Comparison of ENCODE assay signal across 12 cellular contexts in genomic region chr19:2787115-2787514, GRCh38. TPM values are rescaled to one million over a fixed set of nuclear protein-coding genes. Genes with fewer than 3 reads are reported as not detected.
DNase-seq lines count a peak whose midpoint lies in the region; ATAC-seq and TF ChIP-seq lines count a peak whose summit lies in the region.
"Had no signal": no experiment of that assay in that cellular context is flagged by ENCODE, and none has a peak within 500 bp of the region (broad histone marks: within the 10 kb centered on the region; RNA-seq: fewer than 3 reads in every experiment).

No MANE protein-coding gene starts in this region.

- H3K4me2 ChIP-seq in HCT116 (ENCODE audit: low read length), result peak overlapping the region; percentile 1; the same call in 1 of the 2 replicates

- no peak overlapping the region for H3K9ac ChIP-seq in HCT116 (ENCODE audit: low read length)

- TF ChIP-seq RAD21 in HCT116 (IDR thresholded peaks at IDR 0.05; ENCODE audit: low read depth), result no peak

- H3K27me3 Mint-ChIP-seq in CD8-positive, alpha-beta memory T cell, result no peaks in the 10 kb centered on the region
- H3K27me3 Mint-ChIP-seq in activated T-helper 1 cell treated with anti-CD3 and anti-CD28 coated beads, Interleukin-12 subunit alpha, Interleukin-12 subunit beta, Interleukin-2, Interleukin-4 antibody, amounts not matched to agents 30 ng/mL and 10 ng/mL and 1 ng/mL, durations not matched to agents 14 hours and 24 hours and 36 hours (ENCODE audit: insufficient read depth), result no peaks in the 10 kb centered on the region
- H3K27me3 Mint-ChIP-seq in natural killer cell (ENCODE audit: low read depth in 2 of 2), result no peaks in the 10 kb centered on the region

- no peaks in the 10 kb centered on the region for H3K36me3 ChIP-seq in CD8-positive, alpha-beta memory T cell (ENCODE audit: insufficient read depth, low read length)
- H3K36me3 ChIP-seq in HCT116 (ENCODE audit: control insufficient read depth in 1 of 2, insufficient read depth in 2 of 2, low read length in 2 of 2), result peaks cover 10 to 13% of the 10 kb centered on the region in 2 experiments; a peak in 3 of 4 replicates

- no peaks in the 10 kb centered on the region for H3K9me3 Mint-ChIP-seq in CD8-positive, alpha-beta memory T cell
- no peaks in the 10 kb centered on the region for H3K9me3 Mint-ChIP-seq in activated T-helper 1 cell treated with anti-CD3 and anti-CD28 coated beads, Interleukin-12 subunit alpha, Interleukin-12 subunit beta, Interleukin-2, Interleukin-4 antibody, amounts not matched to agents 30 ng/mL and 10 ng/mL and 1 ng/mL, durations not matched to agents 14 hours and 24 hours and 36 hours
- no peaks in the 10 kb centered on the region for H3K9me3 Mint-ChIP-seq in natural killer cell

- POLR2A ChIA-PET in CD8-positive, alpha-beta memory T cell (lab: Charles Lee), result no interaction called here
- POLR2A ChIA-PET in HCT116 (lab: Charles Lee), result no interaction called here

- TF ChIP-seq CTCF in HCT116 (IDR thresholded peaks at IDR 0.05 in 2 of 3, conservative IDR thresholded peaks at IDR 0.05 in 1 of 3; ENCODE audit: borderline replicate concordance in 1 of 3, insufficient read depth in 1 of 3, low read depth in 2 of 3, low read length in 2 of 3) (no peak), natural killer cell (IDR thresholded peaks at IDR 0.05) (no peak)

- peak overlapping the region; percentile 18 to 82 (median 61) for H3K4me3 Mint-ChIP-seq in CD8-positive, alpha-beta memory T cell
- H3K4me3 Mint-ChIP-seq in activated T-helper 1 cell treated with anti-CD3 and anti-CD28 coated beads, Interleukin-12 subunit alpha, Interleukin-12 subunit beta, Interleukin-2, Interleukin-4 antibody, amounts not matched to agents 30 ng/mL and 10 ng/mL and 1 ng/mL, durations not matched to agents 14 hours and 24 hours and 36 hours, result peak overlapping the region; percentile 98
- peak overlapping the region; percentile 58 for H3K4me3 Mint-ChIP-seq in natural killer cell

- peaks cover 76% of the 10 kb centered on the region for H3K79me2 ChIP-seq in HCT116 (ENCODE audit: insufficient read depth, low read length)

- no peak for TF ChIP-seq POLR2A in HCT116 (IDR thresholded peaks at IDR 0.05; ENCODE audit: borderline replicate concordance, extremely low read depth, insufficient read depth, insufficient read length)

- no peak overlapping the region for H3K27ac ChIP-seq in CD8-positive, alpha-beta memory T cell (ENCODE audit: low read depth, low read length)
- H3K27ac ChIP-seq in HCT116 (ENCODE audit: low read depth, low read length), result 0 out of 2 replicates have a peak overlapping the region, but pooled peaks have one; percentile 1

- CTCF ChIA-PET in CD8-positive, alpha-beta memory T cell (lab: Charles Lee), result no interaction called here
- CTCF ChIA-PET in HCT116 (lab: Charles Lee), result no interaction called here

- no peak for ATAC-seq in HCT116
- ATAC-seq in natural killer cell, result no peak
- ATAC-seq in GM21423 (IDR thresholded peaks at IDR 0.05; ENCODE audit: unreplicated experiment), result no peak
- ATAC-seq in HG03095 (IDR thresholded peaks at IDR 0.05; ENCODE audit: unreplicated experiment), result no peak
- ATAC-seq: sciatic nerve had no signal

- H3K27me3 ChIP-seq in CD8-positive, alpha-beta memory T cell (ENCODE audit: insufficient read depth, low read length, poor library complexity, severe bottlenecking), result no peaks in the 10 kb centered on the region
- no peaks in the 10 kb centered on the region for H3K27me3 ChIP-seq in HCT116 (ENCODE audit: insufficient read depth, low read length)

- H3K36me3 Mint-ChIP-seq in CD8-positive, alpha-beta memory T cell, result peaks cover 0 to 11% (median 0%) of the 10 kb centered on the region in 3 donors
- peaks cover 13% of the 10 kb centered on the region for H3K36me3 Mint-ChIP-seq in activated T-helper 1 cell treated with anti-CD3 and anti-CD28 coated beads, Interleukin-12 subunit alpha, Interleukin-12 subunit beta, Interleukin-2, Interleukin-4 antibody, amounts not matched to agents 30 ng/mL and 10 ng/mL and 1 ng/mL, durations not matched to agents 14 hours and 24 hours and 36 hours (ENCODE audit: low read depth)
- no peaks in the 10 kb centered on the region for H3K36me3 Mint-ChIP-seq in natural killer cell

- peaks cover 31% of the 10 kb centered on the region for H3K4me1 ChIP-seq in CD8-positive, alpha-beta memory T cell (ENCODE audit: insufficient read depth, low read length)
- H3K4me1 ChIP-seq in HCT116 (ENCODE audit: control insufficient read depth in 1 of 2, insufficient read depth in 2 of 2, low read length in 2 of 2), result peaks cover 20 to 31% of the 10 kb centered on the region in 2 experiments

- no TSS peak for BruUV-seq in HCT116 (replicated peaks; lab: Mats Ljungman, UMichigan)

- intact Hi-C loops in HCT116 (cut with micrococcal nuclease), result no loop called here
- intact Hi-C loops in activated T-helper 1 cell treated with anti-CD3 and anti-CD28 coated beads, Interleukin-12 subunit alpha, Interleukin-12 subunit beta, Interleukin-2, Interleukin-4 antibody, amounts not matched to agents 30 ng/mL and 10 ng/mL and 1 ng/mL, durations not matched to agents 14 hours and 24 hours and 36 hours (cut with micrococcal nuclease), result loop anchor here (10.0 kb wide), 3 partner anchors 312 to 632 kb away; partner anchors contain the start of genes AP3D1, GADD45B and NCLN
- intact Hi-C loops in natural killer cell (cut with micrococcal nuclease), result no loop called here

- DNase-seq in CD8-positive, alpha-beta memory T cell, result no peak
- DNase-seq in HCT116 (ENCODE audit: low read depth, low spot score) (no peak), natural killer cell (no peak), cerebellar nuclear complex (lab: John Stamatoyannopoulos, UW) (no peak)
- no peak for DNase-seq in activated T-helper 1 cell treated with anti-CD3 and anti-CD28 coated beads, Interleukin-12 subunit alpha, Interleukin-12 subunit beta, Interleukin-2, Interleukin-4 antibody, amounts not matched to agents 30 ng/mL and 10 ng/mL and 1 ng/mL, durations not matched to agents 14 hours and 24 hours and 36 hours (ENCODE audit: low spot score)
- DNase-seq: activated CD4-positive, alpha-beta T cell treated with anti-CD3 and anti-CD28 coated beads for 1 hour; COR-L47; dermis blood vessel endothelial cell; NCI-H2081 had no signal

- H3K27ac Mint-ChIP-seq in CD8-positive, alpha-beta memory T cell, result peak overlapping the region in 1 of 8 donors; percentile 45
- H3K27ac Mint-ChIP-seq in activated T-helper 1 cell treated with anti-CD3 and anti-CD28 coated beads, Interleukin-12 subunit alpha, Interleukin-12 subunit beta, Interleukin-2, Interleukin-4 antibody, amounts not matched to agents 30 ng/mL and 10 ng/mL and 1 ng/mL, durations not matched to agents 14 hours and 24 hours and 36 hours, result no peak overlapping the region
- no peak overlapping the region for H3K27ac Mint-ChIP-seq in natural killer cell

- RAD21 ChIA-PET in HCT116 (lab: Charles Lee; ENCODE audit: low non-redundant PET in 1 of 2, low total read pairs in 2 of 2, uncharacterized antibody in 2 of 2, unreplicated experiment in 2 of 2), result no interaction called here

- H3K9me3 ChIP-seq in CD8-positive, alpha-beta memory T cell (ENCODE audit: low read length), result no peaks in the 10 kb centered on the region
- no peaks in the 10 kb centered on the region for H3K9me3 ChIP-seq in HCT116 (ENCODE audit: control insufficient read depth in 1 of 2, insufficient read depth in 1 of 2, low read depth in 1 of 2, low read length in 2 of 2)

- no peaks in the 10 kb centered on the region for H4K20me1 ChIP-seq in HCT116 (ENCODE audit: insufficient read depth)

- H3K9me2 ChIP-seq in HCT116 (ENCODE audit: insufficient read depth), result no peaks in the 10 kb centered on the region

- peaks cover 27 to 47% (median 43%) of the 10 kb centered on the region in 3 donors for H3K4me1 Mint-ChIP-seq in CD8-positive, alpha-beta memory T cell
- H3K4me1 Mint-ChIP-seq in activated T-helper 1 cell treated with anti-CD3 and anti-CD28 coated beads, Interleukin-12 subunit alpha, Interleukin-12 subunit beta, Interleukin-2, Interleukin-4 antibody, amounts not matched to agents 30 ng/mL and 10 ng/mL and 1 ng/mL, durations not matched to agents 14 hours and 24 hours and 36 hours (ENCODE audit: low read depth), result peaks cover 49% of the 10 kb centered on the region
- peaks cover 16 to 23% of the 10 kb centered on the region in 2 donors for H3K4me1 Mint-ChIP-seq in natural killer cell

- H3K4me3 ChIP-seq in CD8-positive, alpha-beta memory T cell (ENCODE audit: low read length), result no peak overlapping the region
- no peak overlapping the region for H3K4me3 ChIP-seq in HCT116 (replicated peaks in 1 of 2; ENCODE audit: low read depth in 1 of 2, low read length in 2 of 2)

- H2AFZ ChIP-seq in HCT116 (ENCODE audit: low read depth, low read length, poor library complexity, severe bottlenecking), result no peak overlapping the region

RNA-seq across cellular contexts. Expression of gene THOP1, which starts 1.8 kb away (rescaled TPM):
- total RNA-seq in CD8-positive, alpha-beta memory T cell, result 100 to 1,000 TPM; 169 to 178 TPM
- 40.2 TPM for polyA plus RNA-seq in CD8-positive, alpha-beta memory T cell
- total RNA-seq in HCT116 (2021; ENCODE audit: unreplicated experiment) (201 TPM), natural killer cell (10 to 100 TPM; 31.6 to 44.0 (median 33.4) TPM)
- 208 and 220 TPM in 2 replicates for polyA plus RNA-seq in HCT116 (2012)
- total RNA-seq in activated T-helper 1 cell treated with anti-CD3 and anti-CD28 coated beads, Interleukin-12 subunit alpha, Interleukin-12 subunit beta, Interleukin-2, Interleukin-4 antibody, amounts not matched to agents 30 ng/mL and 10 ng/mL and 1 ng/mL, durations not matched to agents 14 hours and 24 hours and 36 hours, result 190 and 195 TPM in 2 replicates

RNA-seq across cellular contexts. Expression of gene SGTA, which starts 4.0 kb away (rescaled TPM):
- 10 to 100 TPM; 87.8 to 93.9 TPM for total RNA-seq in CD8-positive, alpha-beta memory T cell
- polyA plus RNA-seq in CD8-positive, alpha-beta memory T cell, result 39.7 TPM
- total RNA-seq in HCT116 (2021; ENCODE audit: unreplicated experiment), result 109 TPM
- 87.8 and 92.7 TPM in 2 replicates for polyA plus RNA-seq in HCT116 (2012)
- total RNA-seq in activated T-helper 1 cell treated with anti-CD3 and anti-CD28 coated beads, Interleukin-12 subunit alpha, Interleukin-12 subunit beta, Interleukin-2, Interleukin-4 antibody, amounts not matched to agents 30 ng/mL and 10 ng/mL and 1 ng/mL, durations not matched to agents 14 hours and 24 hours and 36 hours, result 73.4 and 77.8 TPM in 2 replicates
- total RNA-seq in natural killer cell, result 10 to 100 TPM; 35.2 to 38.1 (median 36.2) TPM

RNA-seq across cellular contexts. Expression of gene ZNF554, which starts 32.6 kb away (rescaled TPM):
- total RNA-seq in CD8-positive, alpha-beta memory T cell, result 1 to 10 TPM; 2.1 to 2.3 TPM
- polyA plus RNA-seq in CD8-positive, alpha-beta memory T cell, result 5.7 TPM
- 4.0 TPM for total RNA-seq in HCT116 (2021; ENCODE audit: unreplicated experiment)
- 1.8 and 2.4 TPM in 2 replicates for polyA plus RNA-seq in HCT116 (2012)
- 1.8 and 1.9 TPM in 2 replicates for total RNA-seq in activated T-helper 1 cell treated with anti-CD3 and anti-CD28 coated beads, Interleukin-12 subunit alpha, Interleukin-12 subunit beta, Interleukin-2, Interleukin-4 antibody, amounts not matched to agents 30 ng/mL and 10 ng/mL and 1 ng/mL, durations not matched to agents 14 hours and 24 hours and 36 hours
- total RNA-seq in natural killer cell, result 1 to 10 TPM; 3.4 to 5.6 (median 3.7) TPM

RNA-seq across cellular contexts. Expression of gene SLC39A3, which starts 47.3 kb away (rescaled TPM):
- 10 to 100 TPM; 44.1 to 51.3 TPM for total RNA-seq in CD8-positive, alpha-beta memory T cell
- polyA plus RNA-seq in CD8-positive, alpha-beta memory T cell, result 35.4 TPM
- 39.1 TPM for total RNA-seq in HCT116 (2021; ENCODE audit: unreplicated experiment)
- polyA plus RNA-seq in HCT116 (2012), result 34.0 and 43.9 TPM in 2 replicates
- 50.3 and 51.6 TPM in 2 replicates for total RNA-seq in activated T-helper 1 cell treated with anti-CD3 and anti-CD28 coated beads, Interleukin-12 subunit alpha, Interleukin-12 subunit beta, Interleukin-2, Interleukin-4 antibody, amounts not matched to agents 30 ng/mL and 10 ng/mL and 1 ng/mL, durations not matched to agents 14 hours and 24 hours and 36 hours
- total RNA-seq in natural killer cell, result 10 to 100 TPM; 14.8 to 29.4 (median 19.6) TPM

RNA-seq across cellular contexts. Expression of gene ZNF555, which starts 54.2 kb away (rescaled TPM):
- total RNA-seq in CD8-positive, alpha-beta memory T cell, result 1 to 10 TPM; 2.5 to 3.0 TPM
- polyA plus RNA-seq in CD8-positive, alpha-beta memory T cell, result 4.5 TPM
- total RNA-seq in HCT116 (2021; ENCODE audit: unreplicated experiment) (4.5 TPM), natural killer cell (1 to 10 TPM; 2.0 to 4.6 (median 2.9) TPM)
- polyA plus RNA-seq in HCT116 (2012), result 1.2 and 2.1 TPM in 2 replicates
- 0.37 and 0.65 TPM in 2 replicates for total RNA-seq in activated T-helper 1 cell treated with anti-CD3 and anti-CD28 coated beads, Interleukin-12 subunit alpha, Interleukin-12 subunit beta, Interleukin-2, Interleukin-4 antibody, amounts not matched to agents 30 ng/mL and 10 ng/mL and 1 ng/mL, durations not matched to agents 14 hours and 24 hours and 36 hours
